ENCODE assay signal across 18 cellular contexts in genomic region chr7:128919881-128920789, GRCh38. TPM values are rescaled to one million over a fixed set of nuclear protein-coding genes. Genes with fewer than 3 reads are reported as not detected.
DNase-seq lines count a peak whose midpoint lies in the region; ATAC-seq and TF ChIP-seq lines count a peak whose summit lies in the region.
"Had no signal": no experiment of that assay in that cellular context is flagged by ENCODE, and none has a peak within 500 bp of the region (broad histone marks: within the 10 kb centered on the region; RNA-seq: fewer than 3 reads in every experiment).

No MANE protein-coding gene starts in this region.

- WGBS in mesendoderm (ENCODE audit: extremely low coverage, insufficient coverage, low lambda C conversion rate) = no CpG with 5 or more reads among the region's 14 CpGs

- H3K36me3 ChIP-seq in mesendoderm (ENCODE audit: control insufficient read depth, insufficient read depth, low read length) = no peaks in the 10 kb centered on the region
- H3K36me3 ChIP-seq: breast epithelium, uterus had no signal

- H2BK15ac ChIP-seq in mesendoderm (replicated peaks; ENCODE audit: low read depth) = no peak overlapping the region

- no peak overlapping the region for H2BK5ac ChIP-seq in mesendoderm (ENCODE audit: low read length)

- no peaks in the 10 kb centered on the region for H3K79me1 ChIP-seq in mesendoderm (ENCODE audit: low read length)

- no peak overlapping the region for H3K4me3 ChIP-seq in mesendoderm (ENCODE audit: low read length)
- H3K4me3 ChIP-seq: breast epithelium, uterus had no signal

- H3K27ac Mint-ChIP-seq in WTC11 = no peak overlapping the region
- H3K27ac Mint-ChIP-seq: activated CD8-positive, alpha-beta T cell treated with anti-CD3 and anti-CD28 coated beads, Interleukin-2, amount 10 ng/mL, durations not matched to agents 7 days and 5 days; CD4-positive, CD25-positive, alpha-beta regulatory T cell; stimulated activated naive CD8-positive, alpha-beta T cell treated with anti-CD3 and anti-CD28 coated beads, Interleukin-15, Interleukin-2, amounts not matched to agents 100 ng/mL and 50 ng/mL, for 24 hours had no signal

- CTCF ChIA-PET in WTC11 (lab: Charles Lee) = interaction anchor here (0.7 to 1.4 kb wide), 5 partner anchors 9 to 244 kb away, joined by 3 to 4 read pairs (median 4); no protein-coding TSS in a partner anchor

- H3K4me2 ChIP-seq in mesendoderm (ENCODE audit: low read length) = no peak overlapping the region

- POLR2A ChIA-PET in WTC11 (lab: Charles Lee) = no interaction called here

- H2AK5ac ChIP-seq in mesendoderm (ENCODE audit: low read length) = no peak overlapping the region

- peak; percentile 60 for ATAC-seq in WTC11
- ATAC-seq: activated CD8-positive, alpha-beta T cell treated with anti-CD3 and anti-CD28 coated beads, Interleukin-2, amount 10 ng/mL, durations not matched to agents 7 days and 5 days; right cardiac atrium had no signal

- no peak overlapping the region for H4K5ac ChIP-seq in mesendoderm (ENCODE audit: low read length)

- no peak overlapping the region for H3K4me3 Mint-ChIP-seq in WTC11
- H3K4me3 Mint-ChIP-seq: activated CD8-positive, alpha-beta T cell treated with anti-CD3 and anti-CD28 coated beads, Interleukin-2, amount 10 ng/mL, durations not matched to agents 7 days and 5 days; CD4-positive, CD25-positive, alpha-beta regulatory T cell; stimulated activated naive CD8-positive, alpha-beta T cell treated with anti-CD3 and anti-CD28 coated beads, Interleukin-15, Interleukin-2, amounts not matched to agents 100 ng/mL and 50 ng/mL, for 24 hours had no signal

- H3K9ac ChIP-seq in mesendoderm (ENCODE audit: low read length) = no peak overlapping the region

- no peak overlapping the region for H2BK120ac ChIP-seq in mesendoderm (ENCODE audit: low read depth, low read length)

- H3K4me1 ChIP-seq in mesendoderm (ENCODE audit: control insufficient read depth, low read depth, low read length) = peaks cover 2% of the 10 kb centered on the region
- H3K4me1 ChIP-seq: breast epithelium, uterus had no signal

- H3K79me2 ChIP-seq in mesendoderm (ENCODE audit: control insufficient read depth, insufficient read depth, low read length) = no peaks in the 10 kb centered on the region

- H3K36me3 Mint-ChIP-seq in WTC11 = no peaks in the 10 kb centered on the region
- H3K36me3 Mint-ChIP-seq: CD4-positive, CD25-positive, alpha-beta regulatory T cell had no signal

- no peaks in the 10 kb centered on the region for H3K9me3 Mint-ChIP-seq in WTC11
- H3K9me3 Mint-ChIP-seq: stimulated activated naive CD8-positive, alpha-beta T cell treated with anti-CD3 and anti-CD28 coated beads, Interleukin-15, Interleukin-2, amounts not matched to agents 100 ng/mL and 50 ng/mL, for 24 hours had no signal

- peaks cover 13% of the 10 kb centered on the region for H3K27me3 ChIP-seq in mesendoderm (ENCODE audit: insufficient read depth, low read length, poor library complexity)
- H3K27me3 ChIP-seq: uterus had no signal

- no peak for TF ChIP-seq CTCF in WTC11 (IDR thresholded peaks at IDR 0.05)

- DNase-seq in Ammon's horn (ENCODE audit: low spot score) = peak; percentile 32
- peak; percentile 10 for DNase-seq in ELR (ENCODE audit: low read depth)
- DNase-seq in WTC11 (ENCODE audit: low spot score) = no peak
- DNase-seq in mesendoderm = peak; percentile 65
- no peak for DNase-seq in NCI-H1930 (lab: John Stamatoyannopoulos, UW)
- no peak for DNase-seq in activated gamma-delta T cell treated with Interleukin-2 at 50 U/mL for 16 hours
- no peak for DNase-seq in NCI-H2196 treated with DMSO at 0.1 percent for 48 hours (lab: John Stamatoyannopoulos, UW; ENCODE audit: unreplicated experiment)
- no peak for DNase-seq in stimulated activated CD4-positive, alpha-beta T cell treated with anti-CD3 and anti-CD28 coated beads, Interleukin-4, amount 100 ng/mL, for 4 hours
- DNase-seq: activated CD8-positive, alpha-beta T cell treated with anti-CD3 and anti-CD28 coated beads, Interleukin-2, amount 10 ng/mL, durations not matched to agents 7 days and 5 days; activated naive CD4-positive, alpha-beta T cell; CD4-positive, CD25-positive, alpha-beta regulatory T cell; NCI-H1048; NCI-H446; uterus had no signal

- peaks cover 49% of the 10 kb centered on the region for H3K27me3 Mint-ChIP-seq in WTC11 (ENCODE audit: low read depth)

- H3K23ac ChIP-seq in mesendoderm (ENCODE audit: low read length) = no peak overlapping the region

- no peak overlapping the region for H3K18ac ChIP-seq in mesendoderm (ENCODE audit: low read length)

- H3K4me1 Mint-ChIP-seq in WTC11 = peaks cover 15% of the 10 kb centered on the region

- H3K4ac ChIP-seq in mesendoderm (ENCODE audit: low read depth, low read length) = no peak overlapping the region

- no peak overlapping the region for H3K27ac ChIP-seq in mesendoderm (ENCODE audit: low read depth, low read length)
- H3K27ac ChIP-seq: breast epithelium, uterus had no signal

- H3K56ac ChIP-seq in mesendoderm (ENCODE audit: low read length) = no peak overlapping the region

- no peak overlapping the region for H4K8ac ChIP-seq in mesendoderm (ENCODE audit: low read depth, low read length)

TF ChIP-seq in WTC11, 78 proteins besides CTCF, POLR2A, EP300 and RAD21:
- TF ChIP-seq CREB1 (CRISPR knock-in tag; IDR thresholded peaks at IDR 0.05) (no peak), E2F4 (CRISPR knock-in tag; IDR thresholded peaks at IDR 0.05; ENCODE audit: borderline replicate concordance, low read depth) (no peak), ESRRA (CRISPR knock-in tag; IDR thresholded peaks at IDR 0.05; ENCODE audit: borderline replicate concordance) (no peak), ZNF423 (CRISPR knock-in tag; IDR thresholded peaks at IDR 0.05) (0 out of 2 replicates have a peak, but pooled peaks have one; percentile 4)

RNA-seq across cellular contexts. Expression of gene KCP, which starts 9.6 kb away (rescaled TPM):
- total RNA-seq in WTC11 (2021) = 2.5 to 2.9 TPM (median 2.7 TPM) in 3 replicates
- polyA plus RNA-seq in mesendoderm (2013, experiment 1 of 2) = 0.74 TPM
- polyA plus RNA-seq in mesendoderm (2013, experiment 2 of 2) = 0.84 TPM

RNA-seq across cellular contexts. Expression of gene IRF5, which starts 17.6 kb away (rescaled TPM):
- 0.66 to 0.71 TPM (median 0.69 TPM) in 3 replicates for total RNA-seq in WTC11 (2021)
- polyA plus RNA-seq in mesendoderm (2013, experiment 1 of 2) = 0.07 TPM
- 0.06 TPM for polyA plus RNA-seq in mesendoderm (2013, experiment 2 of 2)
- total RNA-seq: glomerular endothelial cell had no signal

RNA-seq across cellular contexts. Expression of gene ATP6V1F, which starts 57.5 kb away (rescaled TPM):
- 117 to 121 TPM (median 120 TPM) in 3 replicates for total RNA-seq in WTC11 (2021)
- 141 TPM for polyA plus RNA-seq in mesendoderm (2013, experiment 1 of 2)
- polyA plus RNA-seq in mesendoderm (2013, experiment 2 of 2) = 142 TPM

Comparison
In these comparisons a context has a peak if more than half of its experiments do, and no peak if none do; other contexts are left out.
1. DNase-seq: peak in Ammon's horn (single experiment), ELR (single experiment) and mesendoderm (single experiment); none in WTC11 (single experiment), NCI-H1930 (0 of 2), activated gamma-delta T cell treated with Interleukin-2 at 50 U/mL for 16 hours (single experiment), NCI-H2196 treated with DMSO at 0.1 percent for 48 hours (single experiment) and stimulated activated CD4-positive, alpha-beta T cell treated with anti-CD3 and anti-CD28 coated beads, Interleukin-4, amount 100 ng/mL, for 4 hours (0 of 2).